Comparison of ENCODE assay signal across 8 cellular contexts in the genomic region with DNA sequence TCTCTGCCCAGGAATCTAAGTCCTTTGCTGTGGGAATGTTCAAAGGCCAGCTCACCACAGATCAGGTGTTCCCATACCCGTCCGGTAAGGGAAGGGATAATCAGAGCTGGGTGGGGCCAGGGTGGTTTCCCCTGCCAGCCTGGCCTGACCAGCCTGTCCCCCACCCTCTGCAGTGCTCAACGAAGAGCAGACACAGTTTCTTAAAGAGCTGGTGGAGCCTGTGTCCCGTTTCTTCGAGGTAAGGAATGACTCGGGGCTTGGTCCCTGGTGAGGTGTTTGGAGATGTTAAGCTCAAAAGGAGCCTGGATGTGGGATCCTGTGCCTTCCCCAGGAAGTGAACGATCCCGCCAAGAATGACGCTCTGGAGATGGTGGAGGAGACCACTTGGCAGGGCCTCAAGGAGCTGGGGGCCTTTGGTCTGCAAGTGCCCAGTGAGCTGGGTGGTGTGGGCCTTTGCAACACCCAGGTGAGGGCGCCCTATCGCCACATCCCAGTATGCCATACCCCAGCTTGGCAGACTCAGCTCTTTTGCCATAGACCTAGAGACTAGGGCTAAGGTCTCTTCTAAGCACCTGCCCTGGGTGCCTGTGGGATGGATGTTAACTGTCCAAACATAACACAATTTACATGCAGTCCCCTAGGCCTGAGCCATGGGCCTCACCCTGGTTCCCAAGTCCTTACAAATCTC. TPM values are rescaled to one million over a fixed set of nuclear protein-coding genes. Genes with fewer than 3 reads are reported as not detected.
DNase-seq lines count a peak whose midpoint lies in the region; FAIRE-seq and TF ChIP-seq lines count a peak whose summit lies in the region.

No MANE protein-coding gene starts in this region.

- peaks cover 32% of the 10 kb centered on the region for H3K4me1 ChIP-seq in neural progenitor cell

- H3K27me3 Mint-ChIP-seq in activated T-cell treated with anti-CD3 and anti-CD28 coated beads, Interleukin-2, amount 50 U/mL, for 24 hours: no peaks in the 10 kb centered on the region
- peaks cover 16% of the 10 kb centered on the region for H3K27me3 Mint-ChIP-seq in neural progenitor cell (ENCODE audit: insufficient read depth, low read depth)

- H3K27ac Mint-ChIP-seq in activated T-cell treated with anti-CD3 and anti-CD28 coated beads, Interleukin-2, amount 50 U/mL, for 24 hours: peak overlapping the region; percentile 96
- H3K27ac Mint-ChIP-seq in neural progenitor cell: peak overlapping the region; percentile 92

- H3K9me3 ChIP-seq in neural progenitor cell (ENCODE audit: low read depth): no peaks in the 10 kb centered on the region

- peak overlapping the region; percentile 94 for H3K4me3 ChIP-seq in neural progenitor cell

- H3K79me2 ChIP-seq in neural progenitor cell (ENCODE audit: low read depth): peaks cover 22% of the 10 kb centered on the region

- FAIRE-seq in HTR-8/SVneo (lab: Jason Lieb, UNC): no peak

- TF ChIP-seq CTCF in 22Rv1 (IDR thresholded peaks at IDR 0.05) (peak; percentile 72), GM12873 (IDR thresholded peaks at IDR 0.05; ENCODE audit: insufficient read depth, low read depth, low read length, missing control alignments) (peak; percentile 71), neural progenitor cell (IDR thresholded peaks at IDR 0.05) (peak; percentile 41)

- H3K4me3 Mint-ChIP-seq in activated T-cell treated with anti-CD3 and anti-CD28 coated beads, Interleukin-2, amount 50 U/mL, for 24 hours: peak overlapping the region; percentile 96
- H3K4me3 Mint-ChIP-seq in neural progenitor cell: peak overlapping the region; percentile 92

- H3K27ac ChIP-seq in 22Rv1 (peak overlapping the region; percentile 98), neural progenitor cell (no peak overlapping the region)

- H3K4me2 ChIP-seq in neural progenitor cell: peak overlapping the region; percentile 85

- no peaks in the 10 kb centered on the region for H3K27me3 ChIP-seq in neural progenitor cell

- peaks cover 45% of the 10 kb centered on the region for H4K20me1 ChIP-seq in neural progenitor cell (ENCODE audit: low read depth)

- no peaks in the 10 kb centered on the region for H3K9me3 Mint-ChIP-seq in activated T-cell treated with anti-CD3 and anti-CD28 coated beads, Interleukin-2, amount 50 U/mL, for 24 hours
- H3K9me3 Mint-ChIP-seq in neural progenitor cell: no peaks in the 10 kb centered on the region

- H3F3A ChIP-seq in neural progenitor cell (ENCODE audit: low read depth): peaks cover 68% of the 10 kb centered on the region

- peak overlapping the region; percentile 71 for H3K9ac ChIP-seq in neural progenitor cell

- H3K36me3 Mint-ChIP-seq in activated T-cell treated with anti-CD3 and anti-CD28 coated beads, Interleukin-2, amount 50 U/mL, for 24 hours (ENCODE audit: low read depth): peaks cover 57% of the 10 kb centered on the region
- peaks cover 20% of the 10 kb centered on the region for H3K36me3 Mint-ChIP-seq in neural progenitor cell

- peak; percentile 79 for DNase-seq in NCI-H748 (lab: John Stamatoyannopoulos, UW; ENCODE audit: unreplicated experiment)
- peak; percentile 74 for DNase-seq in activated T-cell treated with anti-CD3 and anti-CD28 coated beads, Interleukin-2, amount 50 U/mL, for 24 hours
- peak; percentile 58 for DNase-seq in fibroblast of peridontal ligament (ENCODE audit: extremely low read depth)
- peak; percentile 54 for DNase-seq in neural progenitor cell (ENCODE audit: low spot score)
- no peak for DNase-seq in HPDE6-E6E7 (ENCODE audit: extremely low spot score)
- DNase-seq in HTR-8/SVneo (ENCODE audit: insufficient read length, low spot score): no peak

- H3K36me3 ChIP-seq in neural progenitor cell: no peaks in the 10 kb centered on the region

- peaks cover 51% of the 10 kb centered on the region for H3K4me1 Mint-ChIP-seq in activated T-cell treated with anti-CD3 and anti-CD28 coated beads, Interleukin-2, amount 50 U/mL, for 24 hours (ENCODE audit: low read depth)
- H3K4me1 Mint-ChIP-seq in neural progenitor cell: peaks cover 50% of the 10 kb centered on the region

- no peak overlapping the region for H2AFZ ChIP-seq in neural progenitor cell (replicated peaks)

RNA-seq across cellular contexts. Expression of gene ACADVL, which starts 1.0 kb away (rescaled TPM):
- total RNA-seq in neural progenitor cell (ENCODE audit: low replicate concordance): 86.7 and 194 TPM in 2 replicates

RNA-seq across cellular contexts. Expression of gene DLG4, which starts 1.1 kb away (rescaled TPM):
- total RNA-seq in neural progenitor cell (ENCODE audit: low replicate concordance): 23.5 and 50.5 TPM in 2 replicates

RNA-seq across cellular contexts. Expression of gene DVL2, which starts 13.6 kb away (rescaled TPM):
- 43.9 and 113 TPM in 2 replicates for total RNA-seq in neural progenitor cell (ENCODE audit: low replicate concordance)

RNA-seq across cellular contexts. Expression of gene PHF23, which starts 18.5 kb away (rescaled TPM):
- 31.6 and 59.1 TPM in 2 replicates for total RNA-seq in neural progenitor cell (ENCODE audit: low replicate concordance)

RNA-seq across cellular contexts. Expression of gene GABARAP, which starts 21.5 kb away (rescaled TPM):
- 225 and 276 TPM in 2 replicates for total RNA-seq in neural progenitor cell (ENCODE audit: low replicate concordance)

Comparison
In these comparisons a context has a peak if more than half of its experiments do, and no peak if none do; other contexts are left out.
1. DNase-seq: peak in NCI-H748 (single experiment), activated T-cell treated with anti-CD3 and anti-CD28 coated beads, Interleukin-2, amount 50 U/mL, for 24 hours (single experiment), fibroblast of peridontal ligament (single experiment) and neural progenitor cell (single experiment); none in HPDE6-E6E7 (single experiment) and HTR-8/SVneo (single experiment).
2. Peak in every context shown above with its lines, with median percentiles within 50 percentile points of each other: CTCF ChIP-seq.